ENCODE assay signal across 34 cellular contexts in the genomic region with DNA sequence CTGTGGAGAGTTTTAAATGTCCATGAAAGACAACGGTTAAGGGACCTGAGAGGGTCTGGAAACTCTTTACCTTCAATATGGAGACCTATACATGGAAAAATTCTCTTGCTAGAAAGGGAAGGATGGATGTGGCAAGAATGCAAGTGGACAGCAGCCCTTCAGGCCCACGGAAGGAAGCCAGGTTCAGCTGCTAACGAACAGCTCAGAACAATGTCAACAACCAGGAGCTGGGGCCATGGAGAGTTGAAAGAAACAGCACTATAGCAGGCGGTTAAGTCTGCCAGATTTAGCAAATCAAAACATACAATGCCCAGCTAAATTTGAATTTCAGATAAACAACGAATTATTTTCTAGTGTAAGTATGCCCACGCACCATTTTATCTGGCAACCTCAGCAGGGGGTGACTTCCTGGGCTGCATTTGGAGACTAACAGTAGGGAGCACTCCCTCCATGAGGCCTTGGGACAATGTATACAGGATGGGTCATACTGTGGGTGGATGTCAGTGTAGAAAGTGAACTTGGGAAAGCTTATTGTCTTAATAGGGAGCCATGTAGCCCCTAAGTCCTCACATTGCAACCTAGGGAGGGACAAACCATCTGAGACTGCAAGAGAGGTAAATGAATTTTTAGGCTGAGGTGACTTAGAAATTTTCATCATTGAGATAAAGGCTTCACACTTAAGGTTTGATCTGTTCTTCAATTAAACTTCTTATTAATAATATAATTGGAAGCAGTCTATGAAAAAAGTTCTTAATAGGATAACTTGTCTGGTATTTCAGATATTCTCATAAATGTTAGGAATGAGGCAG. TPM values are rescaled to one million over a fixed set of nuclear protein-coding genes. Genes with fewer than 3 reads are reported as not detected.
DNase-seq lines count a peak whose midpoint lies in the region; ATAC-seq, FAIRE-seq and TF ChIP-seq lines count a peak whose summit lies in the region.
"Had no signal": no experiment of that assay in that cellular context is flagged by ENCODE, and none has a peak within 500 bp of the region (broad histone marks: within the 10 kb centered on the region; RNA-seq: fewer than 3 reads in every experiment).

No MANE protein-coding gene starts in this region.

- TF ChIP-seq POLR2A in HepG2 (IDR thresholded peaks at IDR 0.05; ENCODE audit: insufficient read depth in 1 of 2, low read depth in 2 of 2, low read length in 2 of 2) (no peak), right lobe of liver (IDR thresholded peaks at IDR 0.05) (no peak)

- in situ Hi-C loops in HepG2 (cut with HindIII; ENCODE audit: extremely low pct_ligation_motif_present, low pct_unique_long_range_greater_than_20kb): no loop called here

- H3K4me1 ChIP-seq in HepG2 (ENCODE audit: insufficient read depth, low read length): no peaks in the 10 kb centered on the region
- no peaks in the 10 kb centered on the region for H3K4me1 ChIP-seq in right lobe of liver
- H3K4me1 ChIP-seq: BE2C, Caco-2, gastrocnemius medialis, left ventricle myocardium inferior had no signal

- no peak overlapping the region for H3K27ac ChIP-seq in HepG2 (ENCODE audit: extremely low read length, insufficient read depth, low read length)
- H3K27ac ChIP-seq in right lobe of liver: no peak overlapping the region
- H3K27ac ChIP-seq: gastrocnemius medialis, hepatocyte, HL-60, left ventricle myocardium inferior, skin epidermis had no signal

- H2AFZ ChIP-seq in HepG2 (ENCODE audit: low read length): no peak overlapping the region
- H2AFZ ChIP-seq: hepatocyte had no signal

- TF ChIP-seq CTCF in HepG2 (CRISPR knock-in tag; IDR thresholded peaks at IDR 0.05) (no peak), right lobe of liver (IDR thresholded peaks at IDR 0.05) (no peak), WTC11 (IDR thresholded peaks at IDR 0.05) (no peak), HFFc6 (IDR thresholded peaks at IDR 0.05) (no peak)

- POLR2A ChIA-PET in HepG2 (lab: Yijun Ruan, JAX) (interaction anchor here (0.7 kb wide), 1 partner anchor 68 kb away, joined by 4 read pairs; no protein-coding TSS in a partner anchor), WTC11 (lab: Charles Lee) (interaction anchor here (0.6 to 1.0 kb wide), 2 partner anchors 7 to 10 kb away, joined by 3 read pairs; no protein-coding TSS in a partner anchor)

- BruUV-seq in HepG2 (replicated peaks; lab: Mats Ljungman, UMichigan): no TSS peak

- no peak for TF ChIP-seq RAD21 in HepG2 (CRISPR knock-in tag; IDR thresholded peaks at IDR 0.05)

- no peak for FAIRE-seq in HepG2 (lab: Jason Lieb, UNC)
- FAIRE-seq: A204.1, endometrium, GM18507, islet of Langerhans had no signal

- no peaks in the 10 kb centered on the region for H3K79me2 ChIP-seq in HepG2 (ENCODE audit: insufficient read depth, low read length)

- H3K36me3 ChIP-seq in HepG2 (replicated peaks in 1 of 2; ENCODE audit: control insufficient read depth in 1 of 2, insufficient read depth in 2 of 2, low read length in 2 of 2) (no peaks in the 10 kb centered on the region), right lobe of liver (no peaks in the 10 kb centered on the region)
- H3K36me3 ChIP-seq: BE2C had no signal

- intact Hi-C loops in HepG2 (cut with micrococcal nuclease; ENCODE audit: unreplicated experiment): no loop called here
- intact Hi-C loops in right lobe of liver (cut with DNase I): no loop called here

- H3K9ac ChIP-seq in HepG2 (ENCODE audit: insufficient read depth, low read depth, low read length): no peak overlapping the region

- DNase-seq in HepG2 (ENCODE audit: low spot score): no peak
- DNase-seq in right lobe of liver: no peak
- DNase-seq in WTC11 (ENCODE audit: low spot score): no peak
- DNase-seq in lung microvascular endothelial cell (ENCODE audit: low read depth in 2 of 2): peak; percentile 34 to 79
- DNase-seq in NCI-H345 treated with DMSO at 0.1 percent for 48 hours (lab: John Stamatoyannopoulos, UW; ENCODE audit: unreplicated experiment): no peak
- no peak for DNase-seq in cortex of kidney (lab: John Stamatoyannopoulos, UW)
- no peak for DNase-seq in NOMO-1 (lab: John Stamatoyannopoulos, UW; ENCODE audit: unreplicated experiment in 2 of 2)
- DNase-seq in HFFc6: no peak
- DNase-seq: activated CD4-positive, alpha-beta memory T cell treated with anti-CD3 and anti-CD28 coated beads for 36 hours; activated CD4-positive, CD25-positive, alpha-beta regulatory T cell treated with anti-CD3 and anti-CD28 coated beads, Interleukin-2, amount 50 U/mL, for 72 hours; activated CD8-positive, alpha-beta memory T cell treated with anti-CD3 and anti-CD28 coated beads, Interleukin-2, amount 50 U/mL, for 4 hours; activated naive CD4-positive, alpha-beta T cell treated with anti-CD3 and anti-CD28 coated beads, Interleukin-2, amount 10 ng/mL, durations not matched to agents 7 days and 5 days; BE2C; Caco-2; caudate nucleus; DMS79; gastrocnemius medialis; left ventricle myocardium inferior; midbrain; naive thymus-derived CD4-positive, alpha-beta T cell; NCI-H1092 treated with DMSO at 0.1 percent for 48 hours; NCI-H2029 treated with DMSO at 0.1 percent for 48 hours; NCI-H226; NCI-H748 treated with DMSO at 0.1 percent for 48 hours; RPMI8226 had no signal

- H3K4me3 ChIP-seq in HepG2 (replicated peaks in 1 of 3; ENCODE audit: insufficient read depth in 1 of 3, low read depth in 2 of 3, low read length in 3 of 3) (no peak overlapping the region), right lobe of liver (no peak overlapping the region)
- H3K4me3 ChIP-seq: gastrocnemius medialis, hepatocyte, left ventricle myocardium inferior, skin epidermis had no signal

- H3K36me3 Mint-ChIP-seq in WTC11 (peaks cover 13% of the 10 kb centered on the region), HFFc6 (ENCODE audit: low read depth) (no peaks in the 10 kb centered on the region)

- no peaks in the 10 kb centered on the region for H3K9me3 ChIP-seq in HepG2 (ENCODE audit: low read length)
- no peaks in the 10 kb centered on the region for H3K9me3 ChIP-seq in right lobe of liver
- H3K9me3 ChIP-seq: BE2C, Caco-2, gastrocnemius medialis, left ventricle myocardium inferior had no signal

- ATAC-seq in HepG2 (0 out of 3 replicates have a peak, but pooled peaks have one; percentile 37), right lobe of liver (no peak), WTC11 (no peak)
- ATAC-seq: gastrocnemius medialis; naive thymus-derived CD4-positive, alpha-beta T cell had no signal

- peaks cover 8% of the 10 kb centered on the region for H3K4me1 Mint-ChIP-seq in WTC11
- H3K4me1 Mint-ChIP-seq in HFFc6 (ENCODE audit: low read depth): no peaks in the 10 kb centered on the region
- H3K4me1 Mint-ChIP-seq: activated naive CD4-positive, alpha-beta T cell treated with anti-CD3 and anti-CD28 coated beads, Interleukin-2, amount 10 ng/mL, durations not matched to agents 7 days and 5 days had no signal

- no peak overlapping the region for H3K4me2 ChIP-seq in HepG2 (ENCODE audit: low read depth, low read length)
- H3K4me2 ChIP-seq: hepatocyte had no signal

- peak overlapping the region; percentile 12; the same call in 1 of the 2 replicates for H3K27ac Mint-ChIP-seq in WTC11
- H3K27ac Mint-ChIP-seq in HFFc6: no peak overlapping the region
- H3K27ac Mint-ChIP-seq: activated CD4-positive, alpha-beta memory T cell treated with anti-CD3 and anti-CD28 coated beads for 36 hours; activated naive CD4-positive, alpha-beta T cell treated with anti-CD3 and anti-CD28 coated beads, Interleukin-2, amount 10 ng/mL, durations not matched to agents 7 days and 5 days; dendritic cell treated with granulocyte-macrophage colony-stimulating factor and Interleukin-4, amounts not matched to agents 40 ng/mL and 50 ng/mL, for 4 days; stimulated activated naive CD8-positive, alpha-beta T cell treated with anti-CD3 and anti-CD28 coated beads, Interleukin-15, Interleukin-2, amounts not matched to agents 100 ng/mL and 50 ng/mL, for 24 hours had no signal

- TF ChIP-seq EP300 in HepG2 (IDR thresholded peaks at IDR 0.05; ENCODE audit: low read depth in 2 of 2, low read length in 2 of 2) (no peak), HepG2 (CRISPR knock-in tag; IDR thresholded peaks at IDR 0.05; ENCODE audit: borderline replicate concordance) (no peak)

- H3K9me3 Mint-ChIP-seq in WTC11: no peaks in the 10 kb centered on the region
- H3K9me3 Mint-ChIP-seq in HFFc6: no peaks in the 10 kb centered on the region
- H3K9me3 Mint-ChIP-seq: activated CD4-positive, alpha-beta memory T cell treated with anti-CD3 and anti-CD28 coated beads for 36 hours; activated naive CD4-positive, alpha-beta T cell treated with anti-CD3 and anti-CD28 coated beads, Interleukin-2, amount 10 ng/mL, durations not matched to agents 7 days and 5 days; dendritic cell treated with granulocyte-macrophage colony-stimulating factor and Interleukin-4, amounts not matched to agents 40 ng/mL and 50 ng/mL, for 4 days; naive thymus-derived CD4-positive, alpha-beta T cell; stimulated activated naive CD8-positive, alpha-beta T cell treated with anti-CD3 and anti-CD28 coated beads, Interleukin-15, Interleukin-2, amounts not matched to agents 100 ng/mL and 50 ng/mL, for 24 hours had no signal

- WGBS in HepG2 (ENCODE audit: low lambda C conversion rate): 55% methylated on average over 6 of the region's 6 CpGs
- WGBS in right lobe of liver (ENCODE audit: insufficient coverage, low coverage, low lambda C conversion rate, missing lambda C conversion rate): 58% methylated on average over 6 of the region's 6 CpGs

- H3K27me3 Mint-ChIP-seq in WTC11 (ENCODE audit: low read depth) (no peaks in the 10 kb centered on the region), HFFc6 (ENCODE audit: insufficient read depth) (no peaks in the 10 kb centered on the region)
- H3K27me3 Mint-ChIP-seq: activated CD4-positive, alpha-beta memory T cell treated with anti-CD3 and anti-CD28 coated beads for 36 hours; activated naive CD4-positive, alpha-beta T cell treated with anti-CD3 and anti-CD28 coated beads, Interleukin-2, amount 10 ng/mL, durations not matched to agents 7 days and 5 days; dendritic cell treated with granulocyte-macrophage colony-stimulating factor and Interleukin-4, amounts not matched to agents 40 ng/mL and 50 ng/mL, for 4 days; naive thymus-derived CD4-positive, alpha-beta T cell; stimulated activated naive CD8-positive, alpha-beta T cell treated with anti-CD3 and anti-CD28 coated beads, Interleukin-15, Interleukin-2, amounts not matched to agents 100 ng/mL and 50 ng/mL, for 24 hours had no signal

- CTCF ChIA-PET in HepG2 (lab: Yijun Ruan, JAX; ENCODE audit: low intra/inter-chr PET ratio, low total read pairs) (no interaction called here), WTC11 (lab: Charles Lee) (interaction anchor here (2.3 kb wide), 1 partner anchor 10 kb away, joined by 9 read pairs; no protein-coding TSS in a partner anchor)

- no peaks in the 10 kb centered on the region for H4K20me1 ChIP-seq in HepG2 (ENCODE audit: insufficient read depth, low read length)

- H3K4me3 Mint-ChIP-seq in WTC11: no peak overlapping the region
- no peak overlapping the region for H3K4me3 Mint-ChIP-seq in HFFc6
- H3K4me3 Mint-ChIP-seq: activated CD4-positive, alpha-beta memory T cell treated with anti-CD3 and anti-CD28 coated beads for 36 hours; activated naive CD4-positive, alpha-beta T cell treated with anti-CD3 and anti-CD28 coated beads, Interleukin-2, amount 10 ng/mL, durations not matched to agents 7 days and 5 days; dendritic cell treated with granulocyte-macrophage colony-stimulating factor and Interleukin-4, amounts not matched to agents 40 ng/mL and 50 ng/mL, for 4 days; naive thymus-derived CD4-positive, alpha-beta T cell; stimulated activated naive CD8-positive, alpha-beta T cell treated with anti-CD3 and anti-CD28 coated beads, Interleukin-15, Interleukin-2, amounts not matched to agents 100 ng/mL and 50 ng/mL, for 24 hours had no signal

- no peaks in the 10 kb centered on the region for H3K27me3 ChIP-seq in HepG2 (ENCODE audit: control insufficient read depth in 1 of 2, insufficient read depth in 2 of 2, low read length in 2 of 2)
- H3K27me3 ChIP-seq in right lobe of liver: no peaks in the 10 kb centered on the region
- H3K27me3 ChIP-seq: BE2C, gastrocnemius medialis, hepatocyte had no signal

RNA-seq across cellular contexts. Expression of a gene that starts 7.8 kb away (rescaled TPM):
- 221 and 312 TPM in 2 replicates for total RNA-seq in HepG2 (2016; rRNA removed; fragmentation: Illumina TruSeq; extraction: Trizol)
- 48.7 and 49.7 TPM in 2 replicates for total RNA-seq in HepG2 (2016; cell fraction: cytosol; rRNA removed; fragmentation: Illumina TruSeq; extraction: Trizol; ENCODE audit: low read depth)
- 221 and 332 TPM in 2 replicates for total RNA-seq in HepG2 (2016; cell fraction: insoluble cytoplasmic fraction; rRNA removed; fragmentation: Illumina TruSeq; extraction: Trizol)
- 115 and 120 TPM in 2 replicates for total RNA-seq in HepG2 (2016; cell fraction: membrane; rRNA removed; fragmentation: Illumina TruSeq; extraction: Trizol)
- 113 and 117 TPM in 2 replicates for total RNA-seq in HepG2 (2016; cell fraction: nucleus; rRNA removed; fragmentation: Illumina TruSeq; extraction: Trizol)
- polyA plus RNA-seq in HepG2 (2011; rRNA removed): 244 and 320 TPM in 2 replicates
- 305 and 322 TPM in 2 replicates for polyA plus RNA-seq in HepG2 (2011; cell fraction: cytosol; rRNA removed)
- polyA plus RNA-seq in HepG2 (2011; cell fraction: nucleus; rRNA removed): 46.1 and 49.0 TPM in 2 replicates
- polyA plus RNA-seq in HepG2 (2012): 222 and 335 TPM in 2 replicates
- polyA plus RNA-seq in HepG2 (2016; cell fraction: cytosol; fragmentation: Illumina TruSeq; extraction: Trizol; ENCODE audit: low read depth): 115 and 127 TPM in 2 replicates
- 671 and 752 TPM in 2 replicates for polyA plus RNA-seq in HepG2 (2016; cell fraction: insoluble cytoplasmic fraction; fragmentation: Illumina TruSeq; extraction: Trizol; ENCODE audit: low read depth)
- 212 and 224 TPM in 2 replicates for polyA plus RNA-seq in HepG2 (2016; cell fraction: membrane; fragmentation: Illumina TruSeq; extraction: Trizol; ENCODE audit: low read depth)
- 301 and 310 TPM in 2 replicates for polyA plus RNA-seq in HepG2 (2016; cell fraction: nucleus; fragmentation: Illumina TruSeq; extraction: Trizol; ENCODE audit: insufficient read depth, low read depth)
- 36.8 and 90.2 TPM in 2 replicates for polyA minus RNA-seq in HepG2 (2011; rRNA and poly(A)+ RNA removed; ENCODE audit: low replicate concordance)
- 57.0 and 59.4 TPM in 2 replicates for polyA minus RNA-seq in HepG2 (2011; cell fraction: cytosol; rRNA and poly(A)+ RNA removed)
- 29.9 and 35.4 TPM in 2 replicates for polyA minus RNA-seq in HepG2 (2011; cell fraction: nucleus; rRNA and poly(A)+ RNA removed)
- total RNA-seq in right lobe of liver: 100 to 1,000 TPM; 132 to 185 (median 156) TPM
- 894 to 987 TPM (median 963 TPM) in 3 replicates for total RNA-seq in WTC11 (2021)
- 200 and 336 TPM in 2 replicates for total RNA-seq in lung microvascular endothelial cell
- total RNA-seq in HFFc6 (2021; fragmentation: NEBNext Ultra II Directional; extraction: Animal tissue kit (Norgen Biotek cat#: 25700)): 100 to 1,000 TPM; 307 to 338 (median 326) TPM

RNA-seq across cellular contexts. Expression of a gene that starts 55.6 kb away (rescaled TPM):
- 19.6 and 24.7 TPM in 2 replicates for total RNA-seq in HepG2 (2016; rRNA removed; fragmentation: Illumina TruSeq; extraction: Trizol)
- total RNA-seq in HepG2 (2016; cell fraction: cytosol; rRNA removed; fragmentation: Illumina TruSeq; extraction: Trizol; ENCODE audit: low read depth): 2.0 and 2.4 TPM in 2 replicates
- total RNA-seq in HepG2 (2016; cell fraction: insoluble cytoplasmic fraction; rRNA removed; fragmentation: Illumina TruSeq; extraction: Trizol): 19.8 and 25.8 TPM in 2 replicates
- total RNA-seq in HepG2 (2016; cell fraction: membrane; rRNA removed; fragmentation: Illumina TruSeq; extraction: Trizol): 5.6 and 6.8 TPM in 2 replicates
- 11.3 and 13.2 TPM in 2 replicates for total RNA-seq in HepG2 (2016; cell fraction: nucleus; rRNA removed; fragmentation: Illumina TruSeq; extraction: Trizol)
- 9.3 and 10.8 TPM in 2 replicates for polyA plus RNA-seq in HepG2 (2011; rRNA removed)
- 6.6 and 10.2 TPM in 2 replicates for polyA plus RNA-seq in HepG2 (2011; cell fraction: cytosol; rRNA removed)
- 4.4 and 5.5 TPM in 2 replicates for polyA plus RNA-seq in HepG2 (2011; cell fraction: nucleus; rRNA removed)
- polyA plus RNA-seq in HepG2 (2012): 5.1 and 6.9 TPM in 2 replicates
- 0.27 and 0.31 TPM in 2 replicates for polyA plus RNA-seq in HepG2 (2016; cell fraction: cytosol; fragmentation: Illumina TruSeq; extraction: Trizol; ENCODE audit: low read depth)
- polyA plus RNA-seq in HepG2 (2016; cell fraction: insoluble cytoplasmic fraction; fragmentation: Illumina TruSeq; extraction: Trizol; ENCODE audit: low read depth): 19.9 and 21.1 TPM in 2 replicates
- polyA plus RNA-seq in HepG2 (2016; cell fraction: membrane; fragmentation: Illumina TruSeq; extraction: Trizol; ENCODE audit: low read depth): 1.2 and 1.5 TPM in 2 replicates
- polyA plus RNA-seq in HepG2 (2016; cell fraction: nucleus; fragmentation: Illumina TruSeq; extraction: Trizol; ENCODE audit: insufficient read depth, low read depth): 13.3 and 14.1 TPM in 2 replicates
- 6.0 and 7.8 TPM in 2 replicates for polyA minus RNA-seq in HepG2 (2011; rRNA and poly(A)+ RNA removed; ENCODE audit: low replicate concordance)
- 12.2 and 13.0 TPM in 2 replicates for polyA minus RNA-seq in HepG2 (2011; cell fraction: cytosol; rRNA and poly(A)+ RNA removed)
- 14.9 and 16.3 TPM in 2 replicates for polyA minus RNA-seq in HepG2 (2011; cell fraction: nucleus; rRNA and poly(A)+ RNA removed)
- 10 to 100 TPM in 1 of 6 experiments, 1 to 10 TPM in 5; 7.1 to 10.9 (median 8.6) TPM for total RNA-seq in right lobe of liver
- 13.5 to 17.2 TPM (median 14.6 TPM) in 3 replicates for total RNA-seq in WTC11 (2021)
- 16.6 and 35.7 TPM in 2 replicates for total RNA-seq in lung microvascular endothelial cell
- total RNA-seq in HFFc6 (2021; fragmentation: NEBNext Ultra II Directional; extraction: Animal tissue kit (Norgen Biotek cat#: 25700)): 10 to 100 TPM; 16.1 to 18.1 (median 16.5) TPM

Comparison
In these comparisons a context has a peak if more than half of its experiments do, and no peak if none do; other contexts are left out.
1. DNase-seq: peak in lung microvascular endothelial cell (2 of 2); none in HepG2 (single experiment), right lobe of liver (0 of 3), WTC11 (single experiment), NCI-H345 treated with DMSO at 0.1 percent for 48 hours (single experiment), cortex of kidney (single experiment), NOMO-1 (0 of 2) and HFFc6 (single experiment).